Comparison of ENCODE assay signal across 13 cellular contexts in genomic region chrX:19602866-19603620, GRCh38.
DNase-seq lines count a peak whose midpoint lies in the region; ATAC-seq and TF ChIP-seq lines count a peak whose summit lies in the region.
"Had no signal": no experiment of that assay in that cellular context is flagged by ENCODE, and none has a peak within 500 bp of the region (broad histone marks: within the 10 kb centered on the region; RNA-seq: fewer than 3 reads in every experiment).

No MANE protein-coding gene starts in this region.

- peak overlapping the region; percentile 51 for H3K4me2 ChIP-seq in PC-9

- no peak overlapping the region for H3K4me3 Mint-ChIP-seq in T-cell
- H3K4me3 Mint-ChIP-seq: naive B cell had no signal

- H3K9me3 ChIP-seq in PC-9 (ENCODE audit: insufficient read depth, low read depth) = no peaks in the 10 kb centered on the region
- H3K9me3 ChIP-seq: heart left ventricle had no signal

- H3K27me3 Mint-ChIP-seq in T-cell = no peaks in the 10 kb centered on the region
- H3K27me3 Mint-ChIP-seq: naive B cell had no signal

- no peaks in the 10 kb centered on the region for H3K36me3 ChIP-seq in PC-9 (ENCODE audit: low read depth)
- H3K36me3 ChIP-seq: cardiac muscle cell had no signal

- peak; percentile 51 for ATAC-seq in sciatic nerve
- no peak for ATAC-seq in T-cell (replicated peaks in 1 of 4)

- peaks cover 19 to 43% (median 24%) of the 10 kb centered on the region in 3 donors for H3K4me1 Mint-ChIP-seq in T-cell

- peaks cover 11% of the 10 kb centered on the region for H3K4me1 ChIP-seq in PC-9 (replicated peaks; ENCODE audit: insufficient read depth)

- CTCF ChIA-PET in PC-9 (lab: Charles Lee) = no interaction called here
- CTCF ChIA-PET in T-cell (lab: Charles Lee) = no interaction called here
- CTCF ChIA-PET in GM10248 (lab: Yijun Ruan, JAX) = no interaction called here

- H3K27ac Mint-ChIP-seq in T-cell = peak overlapping the region in 1 of 2 donors; percentile 11

- H3K79me2 ChIP-seq in PC-9 (ENCODE audit: low read depth) = 0 out of 2 replicates have a peak, but pooled peaks cover 8% of the 10 kb centered on the region

- no peaks in the 10 kb centered on the region for H3K27me3 ChIP-seq in PC-9 (ENCODE audit: insufficient read depth, low read depth)
- H3K27me3 ChIP-seq: cardiac muscle cell, heart left ventricle had no signal

- peak; percentile 63 for DNase-seq in activated effector memory CD4-positive, alpha-beta T cell treated with anti-CD3 and anti-CD28 coated beads, Interleukin-2, amount 50 U/mL, for 16 hours
- no peak for DNase-seq in activated effector memory CD4-positive, alpha-beta T cell treated with Interleukin-2 at 50 U/mL for 16 hours
- peak; percentile 63 to 83 for DNase-seq in PC-9
- DNase-seq in epithelial cell of prostate (ENCODE audit: low read depth, low spot score) = peak; percentile 31
- DNase-seq in sciatic nerve (ENCODE audit: low spot score) = no peak
- no peak for DNase-seq in T-cell
- no peak for DNase-seq in DMS79 treated with DMSO at 0.1 percent for 48 hours (lab: John Stamatoyannopoulos, UW)
- DNase-seq in GM10248 (ENCODE audit: extremely low spot score) = no peak
- DNase-seq: activated CD4-positive, alpha-beta T cell treated with anti-CD3 and anti-CD28 coated beads for 1 hour; heart left ventricle; naive B cell; NCI-H146 had no signal

- H3F3A ChIP-seq in PC-9 (ENCODE audit: insufficient read depth, low read depth) = peaks cover 6% of the 10 kb centered on the region; the same call in 1 of the 2 replicates

- no peaks in the 10 kb centered on the region for H3K9me2 ChIP-seq in PC-9 (ENCODE audit: insufficient read depth)

- no peaks in the 10 kb centered on the region for H3K9me3 Mint-ChIP-seq in T-cell
- H3K9me3 Mint-ChIP-seq: naive B cell had no signal

- TSS peak; percentile 31 for BruUV-seq in PC-9 (replicated peaks; lab: Mats Ljungman, UMichigan)

- peaks cover 29% of the 10 kb centered on the region for H3K36me3 Mint-ChIP-seq in T-cell

- H2AFZ ChIP-seq in PC-9 = no peak overlapping the region

- no peaks in the 10 kb centered on the region for H4K20me1 ChIP-seq in PC-9 (ENCODE audit: insufficient read depth)

- TF ChIP-seq CTCF in PC-9 (conservative IDR thresholded peaks at IDR 0.05) (no peak), GM10248 (IDR thresholded peaks at IDR 0.05; ENCODE audit: control extremely low read depth, extremely low read depth, low read depth, missing control alignments) (no peak)

- POLR2A ChIA-PET in PC-9 (lab: Charles Lee; ENCODE audit: unreplicated experiment) (interaction anchor here (0.6 kb wide), 1 partner anchor 21 kb away, joined by 3 read pairs; no protein-coding TSS in a partner anchor), T-cell (lab: Charles Lee) (no interaction called here), GM10248 (lab: Yijun Ruan, JAX) (no interaction called here)

- H3K4me3 ChIP-seq in PC-9 = no peak overlapping the region
- H3K4me3 ChIP-seq: cardiac muscle cell, heart left ventricle had no signal

- intact Hi-C loops in PC-9 (cut with micrococcal nuclease; ENCODE audit: unreplicated experiment) (loop anchor here (2.0 kb wide), 1 partner anchor 24 kb away; no protein-coding TSS in a partner anchor), sciatic nerve (cut with DNase I) (no loop called here)

- peak overlapping the region; percentile 69 for H3K27ac ChIP-seq in PC-9
- no peak overlapping the region for H3K27ac ChIP-seq in epithelial cell of prostate
- H3K27ac ChIP-seq: cardiac muscle cell had no signal

Comparison
In these comparisons a context has a peak if more than half of its experiments do, and no peak if none do; other contexts are left out.
1. DNase-seq: peak in activated effector memory CD4-positive, alpha-beta T cell treated with anti-CD3 and anti-CD28 coated beads, Interleukin-2, amount 50 U/mL, for 16 hours (single experiment), PC-9 (2 of 2) and epithelial cell of prostate (single experiment); none in activated effector memory CD4-positive, alpha-beta T cell treated with Interleukin-2 at 50 U/mL for 16 hours (single experiment), sciatic nerve (single experiment), T-cell (0 of 34), DMS79 treated with DMSO at 0.1 percent for 48 hours (single experiment) and GM10248 (single experiment).